In genomic region chr2:182867411-182868048, GRCh38 we compare ENCODE assay signal across 10 cellular contexts. TPM values are rescaled to one million over a fixed set of nuclear protein-coding genes. Genes with fewer than 3 reads are reported as not detected.
DNase-seq lines count a peak whose midpoint lies in the region; FAIRE-seq and TF ChIP-seq lines count a peak whose summit lies in the region.
"Had no signal": no experiment of that assay in that cellular context is flagged by ENCODE, and none has a peak within 500 bp of the region (broad histone marks: within the 10 kb centered on the region; RNA-seq: fewer than 3 reads in every experiment).

No MANE protein-coding gene starts in this region.

- DNase-seq in NCI-H146 (lab: John Stamatoyannopoulos, UW) (peak; percentile 20), NCI-H146 treated with DMSO at 0.1 percent for 48 hours (lab: John Stamatoyannopoulos, UW; ENCODE audit: unreplicated experiment) (no peak), adipocyte (ENCODE audit: low read depth) (no peak), keratinocyte (ENCODE audit: low read depth, low spot score) (no peak), spleen (no peak), kidney tubule cell (ENCODE audit: low spot score) (no peak), NCI-H2196 (lab: John Stamatoyannopoulos, UW; ENCODE audit: unreplicated experiment) (no peak)
- no peak for DNase-seq in activated naive CD4-positive, alpha-beta T cell treated with anti-CD3 and anti-CD28 coated beads for 36 hours
- DNase-seq: NCI-H1436 had no signal

- no peak for TF ChIP-seq CTCF in keratinocyte (optimal IDR thresholded peaks at IDR 0.05 in 1 of 3, IDR thresholded peaks at IDR 0.05 in 1 of 3, conservative IDR thresholded peaks at IDR 0.05 in 1 of 3; ENCODE audit: extremely low read depth in 1 of 3, insufficient read depth in 2 of 3, low read length in 3 of 3)
- no peak for TF ChIP-seq CTCF in spleen (IDR thresholded peaks at IDR 0.05 in 8 of 11, conservative IDR thresholded peaks at IDR 0.05 in 3 of 11)

- CTCF ChIA-PET in activated naive CD4-positive, alpha-beta T cell treated with anti-CD3 and anti-CD28 coated beads for 36 hours (lab: Charles Lee), result no interaction called here

- H3K4me3 ChIP-seq in adipocyte (ENCODE audit: low read length) (peak overlapping the region; percentile 84), keratinocyte (ENCODE audit: control insufficient read depth in 2 of 3, extremely low read depth in 1 of 3, insufficient read depth in 2 of 3, low read depth in 1 of 3, low read length in 3 of 3) (peak overlapping the region in 1 of 3 experiments; percentile 50), spleen (peak overlapping the region in 4 of 8 donors; percentile 36 to 68 (median 46))

- intact Hi-C loops in spleen (cut with DNase I; ENCODE audit: low total_unique reads), result no loop called here
- intact Hi-C loops in activated naive CD4-positive, alpha-beta T cell treated with anti-CD3 and anti-CD28 coated beads for 36 hours (cut with micrococcal nuclease), result loop anchor here (5.0 kb wide), 1 partner anchor 200 kb away; no protein-coding TSS in a partner anchor

- no peak for TF ChIP-seq POLR2A in spleen (IDR thresholded peaks at IDR 0.05)

- H2AFZ ChIP-seq in keratinocyte (ENCODE audit: control insufficient read depth, low read length), result peak overlapping the region; percentile 39

- H3K36me3 ChIP-seq in adipocyte (ENCODE audit: control insufficient read depth, insufficient read depth, low read length, severe bottlenecking), result no peaks in the 10 kb centered on the region
- H3K36me3 ChIP-seq in keratinocyte (ENCODE audit: control insufficient read depth in 2 of 2, extremely low read depth in 1 of 2, insufficient read depth in 2 of 2, low read length in 2 of 2), result no peaks in the 10 kb centered on the region
- H3K36me3 ChIP-seq in spleen, result no peaks in the 10 kb centered on the region
- H3K36me3 ChIP-seq: pancreas had no signal

- no peaks in the 10 kb centered on the region for H3K9me1 ChIP-seq in keratinocyte (ENCODE audit: control insufficient read depth, extremely low read depth, insufficient read depth, low read length)

- no peak overlapping the region for H3K4me3 Mint-ChIP-seq in activated naive CD4-positive, alpha-beta T cell treated with anti-CD3 and anti-CD28 coated beads for 36 hours

- peak overlapping the region; percentile 88 for H3K4me2 ChIP-seq in keratinocyte (ENCODE audit: control insufficient read depth, extremely low read depth, insufficient read depth, low read depth, low read length)

- H3K27ac ChIP-seq in keratinocyte (ENCODE audit: control insufficient read depth, insufficient read depth, low read length), result no peak overlapping the region
- H3K27ac ChIP-seq in spleen, result peak overlapping the region in 7 of 8 donors; percentile 67 to 80 (median 76)
- H3K27ac ChIP-seq: pancreas had no signal

- peaks cover 69% of the 10 kb centered on the region for H3K27me3 Mint-ChIP-seq in activated naive CD4-positive, alpha-beta T cell treated with anti-CD3 and anti-CD28 coated beads for 36 hours (ENCODE audit: low read depth)

- H3K4me1 ChIP-seq in adipocyte (ENCODE audit: control insufficient read depth, insufficient read depth, low read length) (no peaks in the 10 kb centered on the region), keratinocyte (ENCODE audit: control insufficient read depth, extremely low read depth, insufficient read depth, low read length) (peaks cover 10% of the 10 kb centered on the region), spleen (peaks cover 5 to 26% (median 22%) of the 10 kb centered on the region in 6 donors)
- H3K4me1 ChIP-seq: pancreas had no signal

- dilution Hi-C loops in keratinocyte (cut with MboI; ENCODE audit: extremely low pct_ligation_motif_present, low sequenced_read_pairs), result no loop called here

- H3K27me3 ChIP-seq in adipocyte (replicated peaks; ENCODE audit: control insufficient read depth, insufficient read depth, low read length), result no peaks in the 10 kb centered on the region
- peaks cover 29% of the 10 kb centered on the region for H3K27me3 ChIP-seq in keratinocyte (ENCODE audit: control insufficient read depth, extremely low read depth, insufficient read depth, low read length)
- H3K27me3 ChIP-seq in spleen (replicated peaks in 1 of 7), result peaks cover 0 to 72% (median 22%) of the 10 kb centered on the region in 7 donors
- H3K27me3 ChIP-seq: pancreas had no signal

- no peak for FAIRE-seq in keratinocyte (lab: Jason Lieb, UNC)
- FAIRE-seq: pancreas had no signal

- H3K9ac ChIP-seq in adipocyte (ENCODE audit: low read length) (peak overlapping the region; percentile 78), keratinocyte (ENCODE audit: control insufficient read depth, extremely low read depth, insufficient read depth, low read length) (no peak overlapping the region)

- no peak overlapping the region for H3K27ac Mint-ChIP-seq in activated naive CD4-positive, alpha-beta T cell treated with anti-CD3 and anti-CD28 coated beads for 36 hours

- no peaks in the 10 kb centered on the region for H3K9me3 Mint-ChIP-seq in activated naive CD4-positive, alpha-beta T cell treated with anti-CD3 and anti-CD28 coated beads for 36 hours

- no peaks in the 10 kb centered on the region for H3K79me2 ChIP-seq in keratinocyte (ENCODE audit: control insufficient read depth, insufficient read depth, low read length)

- H3K4me1 Mint-ChIP-seq in activated naive CD4-positive, alpha-beta T cell treated with anti-CD3 and anti-CD28 coated beads for 36 hours (ENCODE audit: low read depth), result peaks cover 18% of the 10 kb centered on the region

- H4K20me1 ChIP-seq in keratinocyte (ENCODE audit: control insufficient read depth, extremely low read depth, insufficient read depth, low read length), result no peaks in the 10 kb centered on the region

- no peaks in the 10 kb centered on the region for H3K9me3 ChIP-seq in adipocyte (ENCODE audit: control insufficient read depth, low read length)
- no peaks in the 10 kb centered on the region for H3K9me3 ChIP-seq in keratinocyte (ENCODE audit: control insufficient read depth, low read depth, low read length)
- no peaks in the 10 kb centered on the region for H3K9me3 ChIP-seq in spleen
- H3K9me3 ChIP-seq: pancreas had no signal

- 38 to 46% (median 43%) methylated on average over 12 of the region's 12 CpGs for WGBS in spleen, 5 donors

- no peaks in the 10 kb centered on the region for H3K36me3 Mint-ChIP-seq in activated naive CD4-positive, alpha-beta T cell treated with anti-CD3 and anti-CD28 coated beads for 36 hours (ENCODE audit: low read depth)

RNA-seq across cellular contexts. Expression of gene FRZB, which starts 1.1 kb away (rescaled TPM):
- 0.05 TPM in 2 of 3 replicates, not detected in the other for polyA plus RNA-seq in keratinocyte
- 2.3 TPM for polyA plus RNA-seq in keratinocyte (2011; ENCODE audit: low read depth)
- not detected in 2 replicates for polyA plus RNA-seq in keratinocyte (2011; cell fraction: cytosol; rRNA removed)
- polyA plus RNA-seq in keratinocyte (2011; cell fraction: nucleus; rRNA removed), result 0.17 and 0.24 TPM in 2 replicates
- 1.5 TPM in 1 of 2 replicates, not detected in the other for polyA plus RNA-seq in keratinocyte (2012; ENCODE audit: low replicate concordance)
- polyA minus RNA-seq in keratinocyte, result 0.13 TPM in 1 of 3 replicates, not detected in the others
- polyA minus RNA-seq in keratinocyte (2011; cell fraction: cytosol; rRNA and poly(A)+ RNA removed), result not detected
- 0.42 and 1.4 TPM in 2 replicates for polyA minus RNA-seq in keratinocyte (2011; cell fraction: nucleus; rRNA and poly(A)+ RNA removed)
- 10 to 100 TPM; 27.3 to 55.1 (median 38.2) TPM for total RNA-seq in spleen
- polyA plus RNA-seq in spleen, result 10 to 100 TPM in 2 of 3 donors, 1 to 10 TPM in 1; 9.5 to 15.2 (median 13.5) TPM
- total RNA-seq in activated naive CD4-positive, alpha-beta T cell treated with anti-CD3 and anti-CD28 coated beads for 36 hours, result not detected

Comparison
In these comparisons a context has a peak if more than half of its experiments do, and no peak if none do; other contexts are left out.
1. RNA of gene FRZB, which starts 1.1 kb away (total RNA-seq): 27.3 to 55.1 TPM in spleen; not detected in activated naive CD4-positive, alpha-beta T cell treated with anti-CD3 and anti-CD28 coated beads for 36 hours; every median in the first group is over 10 times any median in the second.